14 cellular contexts compared by ENCODE assay signal in the genomic region with DNA sequence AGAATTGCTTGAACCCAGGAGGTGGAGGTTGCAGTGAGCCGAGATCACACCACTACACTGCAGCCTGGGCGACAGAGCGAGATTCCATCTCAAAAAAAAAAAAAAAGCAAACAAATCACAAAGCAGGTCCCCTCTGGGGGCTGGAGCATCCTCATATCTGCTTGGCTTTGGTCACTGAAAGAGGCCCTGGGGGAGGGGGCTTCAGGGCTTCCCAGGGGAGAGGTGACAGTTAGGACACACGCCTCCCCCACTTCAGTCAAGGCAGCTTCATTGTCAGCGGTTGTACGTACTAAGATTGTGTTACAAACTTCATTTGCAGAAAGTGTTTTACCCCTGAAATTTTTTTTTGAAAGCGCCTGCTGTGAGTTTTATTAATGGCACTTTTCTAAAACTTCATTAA.
A peak's percentile ranks its signal among the peaks of the same experiment; 100 is the strongest.
DNase-seq lines count a peak whose midpoint lies in the region; TF ChIP-seq lines count a peak whose summit lies in the region.
"Had no signal": no experiment of that assay in that cellular context is flagged by ENCODE, and none has a peak within 500 bp of the region (broad histone marks: within the 10 kb centered on the region; RNA-seq: fewer than 3 reads in every experiment).

No MANE protein-coding gene starts in this region.

- TF ChIP-seq CTCF in VCaP (conservative IDR thresholded peaks at IDR 0.05) (no peak), mesothelial cell of epicardium (IDR thresholded peaks at IDR 0.05; ENCODE audit: unreplicated experiment) (no peak), thyroid gland (IDR thresholded peaks at IDR 0.05) (no peak)

- intact Hi-C loops in thyroid gland (cut with DNase I): no loop called here

- peaks cover 72% of the 10 kb centered on the region for H3K4me1 Mint-ChIP-seq in mesothelial cell of epicardium

- WGBS in thyroid gland, 2 donors: 97 to 98% methylated on average over 7 of the region's 7 CpGs

- TF ChIP-seq POLR2A in thyroid gland (IDR thresholded peaks at IDR 0.05): no peak

- no peaks in the 10 kb centered on the region for H3K9me3 ChIP-seq in BLaER1
- H3K9me3 ChIP-seq in thyroid gland: no peaks in the 10 kb centered on the region

- H3K9me3 Mint-ChIP-seq in mesothelial cell of epicardium: no peaks in the 10 kb centered on the region
- H3K9me3 Mint-ChIP-seq: CD4-positive, alpha-beta memory T cell had no signal

- H3K4me1 ChIP-seq in BLaER1 (peaks cover 30% of the 10 kb centered on the region), thyroid gland (peaks cover 40 to 71% of the 10 kb centered on the region in 2 donors)

- peak overlapping the region; percentile 98 for H3K27ac Mint-ChIP-seq in mesothelial cell of epicardium
- H3K27ac Mint-ChIP-seq: H9 had no signal

- peak overlapping the region; percentile 71; the same call in 1 of the 2 replicates for H3K4me2 ChIP-seq in BLaER1

- peaks cover 27% of the 10 kb centered on the region; the same call in 1 of the 2 replicates for H3K36me3 ChIP-seq in BLaER1
- H3K36me3 ChIP-seq in thyroid gland: no peaks in the 10 kb centered on the region

- H3K36me3 Mint-ChIP-seq in mesothelial cell of epicardium: peaks cover 38% of the 10 kb centered on the region

- no peak overlapping the region for H3K4me3 Mint-ChIP-seq in mesothelial cell of epicardium
- H3K4me3 Mint-ChIP-seq: CD4-positive, alpha-beta memory T cell; H9 had no signal

- DNase-seq in mesothelial cell of epicardium (ENCODE audit: low spot score in 2 of 2, unreplicated experiment in 2 of 2) (no peak), thyroid gland (no peak), DMS153 treated with DMSO at 0.1 percent for 48 hours (lab: John Stamatoyannopoulos, UW; ENCODE audit: unreplicated experiment) (no peak), NCI-H1694 (lab: John Stamatoyannopoulos, UW) (no peak)
- no peak for DNase-seq in stimulated activated CD4-positive, alpha-beta T cell treated with anti-CD3 and anti-CD28 coated beads, Interleukin-2, amount 100 ng/mL, for 48 hours
- DNase-seq: 8988T; C1 segment of cervical spinal cord; CD4-positive, alpha-beta memory T cell; DMS79 treated with DMSO at 0.1 percent for 48 hours; EL; GOT3; H9 had no signal

- no peaks in the 10 kb centered on the region for H4K20me1 ChIP-seq in BLaER1

- no peak overlapping the region for H3K27ac ChIP-seq in BLaER1
- peak overlapping the region; percentile 76 for H3K27ac ChIP-seq in VCaP
- H3K27ac ChIP-seq in thyroid gland: peak overlapping the region; percentile 61 to 88 (median 74)

- no peaks in the 10 kb centered on the region for H3K27me3 ChIP-seq in BLaER1
- H3K27me3 ChIP-seq in thyroid gland: no peaks in the 10 kb centered on the region

- H3K4me3 ChIP-seq in BLaER1 (no peak overlapping the region), thyroid gland (replicated peaks in 1 of 3) (no peak overlapping the region)

- no peak overlapping the region for H3K9ac ChIP-seq in BLaER1

- no peaks in the 10 kb centered on the region for H3K27me3 Mint-ChIP-seq in mesothelial cell of epicardium (ENCODE audit: low read depth)
- H3K27me3 Mint-ChIP-seq: CD4-positive, alpha-beta memory T cell had no signal
